ENCODE assay signal across 14 cellular contexts in genomic region chrX:69268637-69269036, GRCh38.
"Had no signal": no experiment of that assay in that cellular context is flagged by ENCODE, and none has a peak within 500 bp of the region (broad histone marks: within the 10 kb centered on the region; RNA-seq: fewer than 3 reads in every experiment).

No MANE protein-coding gene starts in this region.

- H3K27ac Mint-ChIP-seq: mesothelial cell of epicardium; T-helper 2 cell treated with Interferon-gamma antibody and Interleukin-4, amounts not matched to agents 5 μg/mL and 100 μg/mL, for 36 hours had no signal

- H3K36me3 ChIP-seq: breast epithelium, lower lobe of right lung had no signal

- H3K4me1 ChIP-seq: breast epithelium, lower lobe of right lung had no signal

- ATAC-seq: left cardiac atrium, lower lobe of right lung had no signal

- DNase-seq: activated CD4-positive, alpha-beta T cell treated with anti-CD3 and anti-CD28 coated beads, Interleukin-2, amount 50 U/mL, for 1 hour; activated naive CD4-positive, alpha-beta T cell; activated T-cell treated with anti-CD3 and anti-CD28 coated beads for 4 hours; dermis blood vessel endothelial cell; left cardiac atrium; lower lobe of right lung; stimulated activated CD4-positive, alpha-beta T cell treated with anti-CD3 and anti-CD28 coated beads, Interleukin-12 subunit alpha, Interleukin-12 subunit beta, amount 100 ng/mL, for 4 hours; stimulated activated CD4-positive, alpha-beta T cell treated with anti-CD3 and anti-CD28 coated beads, Interleukin-2, amount 100 ng/mL, for 24 hours had no signal

- H3K4me1 Mint-ChIP-seq: mesothelial cell of epicardium had no signal

- H3K4me3 ChIP-seq: breast epithelium, lower lobe of right lung had no signal

- H3K27ac ChIP-seq: breast epithelium, epithelial cell of prostate, lower lobe of right lung had no signal

- FAIRE-seq: frontal cortex had no signal

- H3K4me3 Mint-ChIP-seq: mesothelial cell of epicardium; neural crest cell; T-helper 2 cell treated with Interferon-gamma antibody and Interleukin-4, amounts not matched to agents 5 μg/mL and 100 μg/mL, for 36 hours had no signal

- H3K9me3 Mint-ChIP-seq: neural crest cell; T-helper 2 cell treated with Interferon-gamma antibody and Interleukin-4, amounts not matched to agents 5 μg/mL and 100 μg/mL, for 36 hours had no signal

- H3K36me3 Mint-ChIP-seq: mesothelial cell of epicardium had no signal

- H3K9me3 ChIP-seq: breast epithelium, lower lobe of right lung had no signal
